ENCODE assay signal across 8 cellular contexts in genomic region chr17:43907425-43907981, GRCh38. TPM values are rescaled to one million over a fixed set of nuclear protein-coding genes. Genes with fewer than 3 reads are reported as not detected.
A peak's percentile ranks its signal among the peaks of the same experiment; 100 is the strongest.
DNase-seq lines count a peak whose midpoint lies in the region; ATAC-seq and TF ChIP-seq lines count a peak whose summit lies in the region.

MPP2 (minus strand) TSS chr17:43907536; CDS start chr17:43904460, 3,076 bp downstream.

- TF ChIP-seq POLR2A in GM18505 (IDR thresholded peaks at IDR 0.05; ENCODE audit: borderline replicate concordance, extremely low read depth, insufficient read depth, insufficient read length), result no peak

- peak; percentile 13 for ATAC-seq in left lobe of liver
- no peak for ATAC-seq in HG03378 (IDR thresholded peaks at IDR 0.05; ENCODE audit: unreplicated experiment)
- no peak for ATAC-seq in GM18505 (IDR thresholded peaks at IDR 0.05; ENCODE audit: unreplicated experiment)

- peak; percentile 86 for DNase-seq in GM03348 (ENCODE audit: low spot score)
- DNase-seq in NCI-H345 (lab: John Stamatoyannopoulos, UW), result peak; percentile 83
- DNase-seq in activated CD4-positive, alpha-beta T cell treated with anti-CD3 and anti-CD28 coated beads, Interleukin-2, amount 50 U/mL, for 48 hours, result peak; percentile 53 to 62
- DNase-seq in dermis blood vessel endothelial cell, result peak; percentile 58
- no peak for DNase-seq in left lobe of liver (ENCODE audit: low spot score)
- DNase-seq in stimulated activated CD4-positive, alpha-beta T cell treated with anti-CD3 and anti-CD28 coated beads, Interleukin-2, amount 100 ng/mL, for 4 hours (ENCODE audit: low read depth), result peak; percentile 33

RNA-seq across cellular contexts. Expression of gene MPP2, which starts in this region (rescaled TPM):
- 0.34 and 0.84 TPM in 2 replicates for total RNA-seq in dermis blood vessel endothelial cell
- total RNA-seq in left lobe of liver, result 0.10 TPM

Comparison
In these comparisons a context has a peak if more than half of its experiments do, and no peak if none do; other contexts are left out.
1. Peak in DNase-seq in dermis blood vessel endothelial cell; RNA of the gene not detected or under 1 TPM.
2. Peak in ATAC-seq in left lobe of liver; RNA of the gene not detected or under 1 TPM.